ENCODE assay signal across 20 cellular contexts in genomic region chr4:56699537-56699936, GRCh38. TPM values are rescaled to one million over a fixed set of nuclear protein-coding genes. Genes with fewer than 3 reads are reported as not detected.
"Had no signal": no experiment of that assay in that cellular context is flagged by ENCODE, and none has a peak within 500 bp of the region (broad histone marks: within the 10 kb centered on the region; RNA-seq: fewer than 3 reads in every experiment).

No MANE protein-coding gene starts in this region.

- DNase-seq: dermis blood vessel endothelial cell; heart left ventricle; hippocampal formation; left colon; left ventricle myocardium superior; mesenchymal stem cell; midbrain; nucleus accumbens; pancreas; right cardiac atrium; stimulated activated CD4-positive, alpha-beta T cell treated with anti-CD3 and anti-CD28 coated beads, Interleukin-4, amount 100 ng/mL, for 1 hour; stimulated activated CD8-positive, alpha-beta memory T cell treated with anti-CD3 and anti-CD28 coated beads, Interleukin-4, amount 100 ng/mL, for 48 hours; tibial artery; upper lobe of left lung; uterus had no signal

- H3K9me3 ChIP-seq: heart left ventricle, pancreas, tibial artery, upper lobe of left lung, uterus had no signal

- H3K27ac ChIP-seq: heart left ventricle, neural progenitor cell, pancreas, tibial artery, upper lobe of left lung, uterus had no signal

- H3K4me2 ChIP-seq: neural progenitor cell had no signal

- H3K9ac ChIP-seq: neural progenitor cell had no signal

- H3K4me3 ChIP-seq: heart left ventricle, lung, neural progenitor cell, pancreas, tibial artery, upper lobe of left lung, uterus had no signal

- ATAC-seq: heart left ventricle; left colon; natural killer cell treated with Interleukin-12 subunit alpha and Interleukin-12 subunit beta and Interleukin-15 and Interleukin-18, amount 100 ng/mL, for 72 hours; pancreas; stimulated activated effector memory CD8-positive, alpha-beta T cell treated with anti-CD3 and anti-CD28 coated beads, Interleukin-12 subunit alpha, Interleukin-12 subunit beta, amount 100 ng/mL, for 72 hours had no signal

- H3K4me1 ChIP-seq: pancreas, uterus had no signal

- H3K27me3 ChIP-seq: heart left ventricle, neural progenitor cell, pancreas, tibial artery, upper lobe of left lung, uterus had no signal

- H2AFZ ChIP-seq: neural progenitor cell had no signal

- H3K36me3 ChIP-seq: heart left ventricle, neural progenitor cell, pancreas, tibial artery, upper lobe of left lung, uterus had no signal

RNA-seq across cellular contexts. Expression of gene HOPX, which starts 18.4 kb away (rescaled TPM):
- total RNA-seq: endodermal cell had no signal
